8 cellular contexts compared by ENCODE assay signal in the genomic region with DNA sequence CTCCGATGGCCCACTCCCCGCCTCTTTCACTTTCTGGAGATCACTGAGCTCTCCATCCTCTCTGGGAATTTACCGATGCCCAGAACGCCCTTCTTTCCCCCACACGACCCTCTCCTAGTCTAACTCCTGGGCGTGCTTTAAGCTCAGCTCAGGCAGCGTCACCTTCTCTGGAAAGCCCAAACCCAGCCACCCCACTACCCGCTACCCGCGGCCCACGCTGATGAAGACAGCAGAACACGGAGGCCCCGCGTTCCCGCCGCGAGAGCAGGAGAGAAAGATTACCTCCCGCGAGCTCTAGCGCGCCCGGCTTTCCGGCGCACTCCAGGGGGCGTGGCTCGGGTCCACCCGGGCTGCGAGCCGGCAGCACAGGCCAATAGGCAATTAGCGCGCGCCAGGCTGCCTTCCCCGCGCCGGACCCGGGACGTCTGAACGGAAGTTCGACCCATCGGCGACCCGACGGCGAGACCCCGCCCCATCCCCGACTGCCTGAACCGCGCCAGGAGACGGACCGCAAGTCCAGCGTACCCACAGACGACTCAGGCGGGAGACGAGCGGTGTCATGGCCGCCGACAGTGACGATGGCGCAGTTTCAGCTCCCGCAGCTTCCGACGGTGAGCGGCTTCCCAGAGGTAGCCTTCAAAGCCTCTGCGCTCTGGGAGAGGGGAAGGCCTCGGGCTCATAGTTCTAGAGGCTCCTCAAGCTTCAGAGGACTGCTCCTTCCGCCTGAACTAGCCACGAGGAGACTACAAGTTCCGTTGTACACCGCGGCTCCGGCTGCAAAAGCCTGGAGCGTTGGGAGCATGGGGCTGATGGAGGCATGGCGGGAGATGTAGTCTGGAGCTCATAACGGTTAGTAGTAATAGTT. TPM values are rescaled to one million over a fixed set of nuclear protein-coding genes. Genes with fewer than 3 reads are reported as not detected.
DNase-seq lines count a peak whose midpoint lies in the region; ATAC-seq and TF ChIP-seq lines count a peak whose summit lies in the region.

MUTYH (minus strand) TSS at position 747 of the 865 bp plus-strand sequence. CDS start 5,935 bp downstream, outside the sequence.
TOE1 (plus strand) TSS at position 477 of the 865 bp plus-strand sequence; CDS start at position 560, 83 bp downstream.

- H3K4me3 Mint-ChIP-seq in neural crest cell = peak within 1 kb of the TSS; percentile 97

- no peak for TF ChIP-seq EP300 in stomach (IDR thresholded peaks at IDR 0.05)

- no peaks in the 10 kb centered on the region for H3K27me3 ChIP-seq in SJSA1 (replicated peaks)
- H3K27me3 ChIP-seq in foreskin keratinocyte = no peaks in the 10 kb centered on the region
- H3K27me3 ChIP-seq in stomach = no peaks in the 10 kb centered on the region

- intact Hi-C loops in stomach (cut with DNase I; ENCODE audit: low total_unique reads) = no loop called here

- no peaks in the 10 kb centered on the region for H3K27me3 Mint-ChIP-seq in neural crest cell (ENCODE audit: low read depth)

- 0 to 2% (median 1%) methylated on average over 30 to 74 of the region's 74 CpGs for WGBS in stomach, 5 donors

- CTCF ChIA-PET in HEK293T (lab: Yijun Ruan, JAX) = interaction anchor here (1.0 to 1.8 kb wide), 3 partner anchors 20 to 153 kb away, joined by 3 to 6 read pairs (median 5); partner anchors contain the start of gene TESK2

- H3K4me1 ChIP-seq in SJSA1 (replicated peaks) = peaks cover 17% of the 10 kb centered on the region
- H3K4me1 ChIP-seq in foreskin keratinocyte = no peaks in the 10 kb centered on the region
- peaks cover 20 to 61% (median 45%) of the 10 kb centered on the region in 4 donors for H3K4me1 ChIP-seq in stomach

- peak within 1 kb of the TSS; percentile 100 for H3K27ac Mint-ChIP-seq in neural crest cell (ENCODE audit: unreplicated experiment)

- H3K9me3 Mint-ChIP-seq in neural crest cell = no peaks in the 10 kb centered on the region

- peak; percentile 88 for ATAC-seq in foreskin keratinocyte

- TF ChIP-seq CTCF in foreskin keratinocyte (conservative IDR thresholded peaks at IDR 0.05) = no peak
- no peak for TF ChIP-seq CTCF in neural crest cell (conservative IDR thresholded peaks at IDR 0.05)
- peak in 1 of 7 experiments; percentile 16 for TF ChIP-seq CTCF in stomach (IDR thresholded peaks at IDR 0.05)

- peak; percentile 97 for DNase-seq in GM03348 (ENCODE audit: low spot score)
- peak; percentile 94 for DNase-seq in HEK293T (ENCODE audit: extremely low spot score)
- DNase-seq in MV-4-11 (lab: John Stamatoyannopoulos, UW) = peak; percentile 92
- DNase-seq in SJSA1 (ENCODE audit: low read depth in 1 of 2, low spot score in 2 of 2) = peak; percentile 95 to 98
- peak; percentile 80 to 89 (median 87) for DNase-seq in activated naive CD4-positive, alpha-beta T cell (lab: John Stamatoyannopoulos, UW)
- DNase-seq in foreskin keratinocyte = peak; percentile 84 to 87
- DNase-seq in neural crest cell (ENCODE audit: low read depth, low spot score) = peak; percentile 89
- DNase-seq in stomach = peak; percentile 94

- H3K4me1 Mint-ChIP-seq in neural crest cell = peaks cover 33% of the 10 kb centered on the region

- H3K27ac ChIP-seq in SJSA1 = peak within 1 kb of the TSS; percentile 91
- peak within 1 kb of the TSS; percentile 81 for H3K27ac ChIP-seq in foreskin keratinocyte
- H3K27ac ChIP-seq in stomach = peak within 1 kb of the TSS; percentile 91 to 98 (median 93)

- POLR2A ChIA-PET in HEK293T (lab: Yijun Ruan, JAX) = interaction anchor here (0.6 to 4.8 kb wide), 51 partner anchors 11 to 618 kb away, joined by 3 to 90 read pairs (median 6); partner anchors contain the start of genes AKR1A1, BTBD19, CCDC163 and EIF2B3

- peaks cover 16% of the 10 kb centered on the region for H3K36me3 Mint-ChIP-seq in neural crest cell (ENCODE audit: low read depth)

- H3K36me3 ChIP-seq in SJSA1 = peaks cover 49% of the 10 kb centered on the region
- peaks cover 28 to 34% (median 34%) of the 10 kb centered on the region in 4 donors for H3K36me3 ChIP-seq in stomach

- H3K4me3 ChIP-seq in SJSA1 (peak within 1 kb of the TSS; percentile 67), stomach (peak within 1 kb of the TSS; percentile 69 to 82 (median 71))

- TF ChIP-seq POLR2A in stomach (IDR thresholded peaks at IDR 0.05) = peak in 1 of 4 donors; percentile 65

- H3K9me3 ChIP-seq in SJSA1 (replicated peaks) (no peaks in the 10 kb centered on the region), stomach (no peaks in the 10 kb centered on the region)

TF ChIP-seq in HEK293T, 16 proteins besides CTCF, POLR2A, EP300 and RAD21:
- peak; percentile 92 for TF ChIP-seq L3MBTL2 (conservative IDR thresholded peaks at IDR 0.05)
- TF ChIP-seq ARNT (IDR thresholded peaks at IDR 0.05) = no peak
- no peak for TF ChIP-seq CTBP1 (IDR thresholded peaks at IDR 0.05; ENCODE audit: borderline replicate concordance)
- no peak for TF ChIP-seq SP1 (IDR thresholded peaks at IDR 0.05)
- TF ChIP-seq HDGF (IDR thresholded peaks at IDR 0.05; ENCODE audit: borderline replicate concordance) = no peak
- TF ChIP-seq PKNOX1 (IDR thresholded peaks at IDR 0.05) = no peak
- TF ChIP-seq FOXK2 (IDR thresholded peaks at IDR 0.05) = no peak
- no peak for TF ChIP-seq BHLHE40 (IDR thresholded peaks at IDR 0.05; ENCODE audit: borderline replicate concordance)
- TF ChIP-seq FOXA1 (IDR thresholded peaks at IDR 0.05) = no peak
- TF ChIP-seq NFRKB (IDR thresholded peaks at IDR 0.05) = no peak
- TF ChIP-seq ZNF384 (IDR thresholded peaks at IDR 0.05) = no peak
- TF ChIP-seq SUZ12 (IDR thresholded peaks at IDR 0.05) = no peak
- TF ChIP-seq LEF1 (IDR thresholded peaks at IDR 0.05; ENCODE audit: borderline replicate concordance) = no peak
- TF ChIP-seq FOXM1 (IDR thresholded peaks at IDR 0.05; ENCODE audit: borderline replicate concordance) = no peak
- TF ChIP-seq TARDBP (IDR thresholded peaks at IDR 0.05) = no peak
- peak; percentile 62; the same call in 1 of the 2 replicates for TF ChIP-seq ELF4 (IDR thresholded peaks at IDR 0.05)

RNA-seq across cellular contexts. Expression of gene MUTYH, which starts in this region (rescaled TPM):
- 28.2 and 29.7 TPM in 2 replicates for total RNA-seq in SJSA1 (2014; rRNA removed; shearing (Covaris generic))
- total RNA-seq in foreskin keratinocyte = 18.3 and 22.0 TPM in 2 replicates
- polyA plus RNA-seq in foreskin keratinocyte = 19.7 and 21.4 TPM in 2 replicates
- total RNA-seq in neural crest cell = 61.9 and 68.2 TPM in 2 replicates
- total RNA-seq in stomach = 10 to 100 TPM; 11.6 to 88.7 (median 19.1) TPM
- polyA plus RNA-seq in stomach = 10 to 100 TPM; 19.4 to 24.1 (median 20.0) TPM

RNA-seq across cellular contexts. Expression of gene TOE1, which starts in this region (rescaled TPM):
- total RNA-seq in SJSA1 (2014; rRNA removed; shearing (Covaris generic)) = 16.9 and 24.3 TPM in 2 replicates
- total RNA-seq in foreskin keratinocyte = 13.3 and 14.4 TPM in 2 replicates
- polyA plus RNA-seq in foreskin keratinocyte = 12.3 and 13.3 TPM in 2 replicates
- total RNA-seq in neural crest cell = 26.7 and 28.8 TPM in 2 replicates
- total RNA-seq in stomach = 10 to 100 TPM in 2 of 5 donors, 1 to 10 TPM in 2, under 1 TPM in 1; 0.87 to 31.5 (median 8.8) TPM
- polyA plus RNA-seq in stomach = 10 to 100 TPM in 1 of 3 donors, 1 to 10 TPM in 2; 6.4 to 11.2 (median 7.3) TPM

Comparison
In these comparisons a context has a peak if more than half of its experiments do, and no peak if none do; other contexts are left out.
1. Peak in every context shown above with its lines: DNase-seq, ATAC-seq, H3K4me3 ChIP-seq and H3K27ac ChIP-seq.